In the genomic region with DNA sequence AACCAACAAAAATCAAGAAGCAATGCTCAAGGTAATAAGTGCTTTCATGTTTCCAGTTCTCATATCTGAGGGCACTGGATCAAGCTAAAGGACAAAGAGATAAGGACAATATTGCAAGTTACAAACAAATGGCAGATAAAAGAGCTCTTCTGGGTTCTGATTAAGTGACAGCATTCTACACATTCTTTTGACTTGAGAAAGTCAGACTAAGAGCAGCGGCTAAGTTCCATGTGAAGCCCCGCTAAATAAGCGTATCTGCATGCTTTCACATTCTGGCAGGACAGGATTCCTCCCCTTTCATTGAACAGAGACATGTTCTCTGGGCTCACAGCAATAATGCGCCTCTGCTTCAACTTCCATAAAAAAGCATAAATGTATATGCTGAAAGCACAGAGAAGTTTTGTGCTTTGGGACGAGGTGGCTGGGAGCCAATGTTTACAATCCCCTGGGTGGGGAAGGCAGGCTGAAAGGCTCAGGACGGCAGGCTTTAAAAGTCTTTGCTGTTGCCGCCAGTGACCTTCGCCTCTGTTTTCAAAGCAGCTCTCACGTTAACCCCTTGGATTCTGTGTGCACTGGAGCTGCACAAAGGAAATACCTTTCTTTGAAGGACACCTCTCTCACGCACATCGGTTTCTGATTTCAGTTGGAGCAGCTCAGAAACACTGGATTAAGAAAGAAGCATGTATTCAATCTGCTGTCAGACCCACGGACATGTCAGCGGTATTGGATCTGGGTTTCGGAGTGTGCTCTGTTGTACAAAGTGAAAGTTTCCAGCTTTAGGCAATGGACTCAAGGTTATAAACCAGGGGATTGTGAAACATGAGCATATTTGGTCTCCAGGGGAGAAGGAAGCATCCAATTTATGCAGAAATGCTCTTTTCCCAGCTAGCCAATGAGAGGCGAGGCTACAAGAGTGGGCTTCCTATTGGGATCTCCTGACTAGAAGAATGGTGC, we compare ENCODE assay signal across 1 cellular context.
TF ChIP-seq lines count a peak whose summit lies in the region.

No MANE protein-coding gene starts in this region.

TF ChIP-seq in HEK293, 187 proteins besides CTCF, POLR2A, EP300 and RAD21 (continued from another document and continues in another):
- no peak for TF ChIP-seq AEBP2 (tag by site-specific recombination; IDR thresholded peaks at IDR 0.05; ENCODE audit: borderline replicate concordance)
- TF ChIP-seq, protein P1, sequence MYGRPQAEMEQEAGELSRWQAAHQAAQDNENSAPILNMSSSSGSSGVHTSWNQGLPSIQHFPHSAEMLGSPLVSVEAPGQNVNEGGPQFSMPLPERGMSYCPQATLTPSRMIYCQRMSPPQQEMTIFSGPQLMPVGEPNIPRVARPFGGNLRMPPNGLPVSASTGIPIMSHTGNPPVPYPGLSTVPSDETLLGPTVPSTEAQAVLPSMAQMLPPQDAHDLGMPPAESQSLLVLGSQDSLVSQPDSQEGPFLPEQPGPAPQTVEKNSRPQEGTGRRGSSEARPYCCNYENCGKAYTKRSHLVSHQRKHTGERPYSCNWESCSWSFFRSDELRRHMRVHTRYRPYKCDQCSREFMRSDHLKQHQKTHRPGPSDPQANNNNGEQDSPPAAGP (tag by site-specific recombination; IDR thresholded peaks at IDR 0.05) = no peak
- peak; percentile 90; the same call in 1 of the 2 replicates for TF ChIP-seq MZF1 (tag by site-specific recombination; IDR thresholded peaks at IDR 0.05; ENCODE audit: borderline replicate concordance)
- peak; percentile 97 for TF ChIP-seq TCF7L2 (IDR thresholded peaks at IDR 0.05; ENCODE audit: borderline replicate concordance, low read depth, low read length)
- TF ChIP-seq SP3 (tag by site-specific recombination; IDR thresholded peaks at IDR 0.05) = no peak
- TF ChIP-seq ZNF707 (tag by site-specific recombination; IDR thresholded peaks at IDR 0.05) = no peak
- TF ChIP-seq, protein P2, sequence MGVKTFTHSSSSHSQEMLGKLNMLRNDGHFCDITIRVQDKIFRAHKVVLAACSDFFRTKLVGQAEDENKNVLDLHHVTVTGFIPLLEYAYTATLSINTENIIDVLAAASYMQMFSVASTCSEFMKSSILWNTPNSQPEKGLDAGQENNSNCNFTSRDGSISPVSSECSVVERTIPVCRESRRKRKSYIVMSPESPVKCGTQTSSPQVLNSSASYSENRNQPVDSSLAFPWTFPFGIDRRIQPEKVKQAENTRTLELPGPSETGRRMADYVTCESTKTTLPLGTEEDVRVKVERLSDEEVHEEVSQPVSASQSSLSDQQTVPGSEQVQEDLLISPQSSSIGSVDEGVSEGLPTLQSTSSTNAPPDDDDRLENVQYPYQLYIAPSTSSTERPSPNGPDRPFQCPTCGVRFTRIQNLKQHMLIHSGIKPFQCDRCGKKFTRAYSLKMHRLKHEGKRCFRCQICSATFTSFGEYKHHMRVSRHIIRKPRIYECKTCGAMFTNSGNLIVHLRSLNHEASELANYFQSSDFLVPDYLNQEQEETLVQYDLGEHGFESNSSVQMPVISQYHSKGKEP (tag by site-specific recombination; IDR thresholded peaks at IDR 0.05) = peak; percentile 13; the same call in 1 of the 2 replicates
- TF ChIP-seq ZNF600 (tag by site-specific recombination; IDR thresholded peaks at IDR 0.05) = peak; percentile 66; the same call in 1 of the 2 replicates
- TF ChIP-seq, protein P3, sequence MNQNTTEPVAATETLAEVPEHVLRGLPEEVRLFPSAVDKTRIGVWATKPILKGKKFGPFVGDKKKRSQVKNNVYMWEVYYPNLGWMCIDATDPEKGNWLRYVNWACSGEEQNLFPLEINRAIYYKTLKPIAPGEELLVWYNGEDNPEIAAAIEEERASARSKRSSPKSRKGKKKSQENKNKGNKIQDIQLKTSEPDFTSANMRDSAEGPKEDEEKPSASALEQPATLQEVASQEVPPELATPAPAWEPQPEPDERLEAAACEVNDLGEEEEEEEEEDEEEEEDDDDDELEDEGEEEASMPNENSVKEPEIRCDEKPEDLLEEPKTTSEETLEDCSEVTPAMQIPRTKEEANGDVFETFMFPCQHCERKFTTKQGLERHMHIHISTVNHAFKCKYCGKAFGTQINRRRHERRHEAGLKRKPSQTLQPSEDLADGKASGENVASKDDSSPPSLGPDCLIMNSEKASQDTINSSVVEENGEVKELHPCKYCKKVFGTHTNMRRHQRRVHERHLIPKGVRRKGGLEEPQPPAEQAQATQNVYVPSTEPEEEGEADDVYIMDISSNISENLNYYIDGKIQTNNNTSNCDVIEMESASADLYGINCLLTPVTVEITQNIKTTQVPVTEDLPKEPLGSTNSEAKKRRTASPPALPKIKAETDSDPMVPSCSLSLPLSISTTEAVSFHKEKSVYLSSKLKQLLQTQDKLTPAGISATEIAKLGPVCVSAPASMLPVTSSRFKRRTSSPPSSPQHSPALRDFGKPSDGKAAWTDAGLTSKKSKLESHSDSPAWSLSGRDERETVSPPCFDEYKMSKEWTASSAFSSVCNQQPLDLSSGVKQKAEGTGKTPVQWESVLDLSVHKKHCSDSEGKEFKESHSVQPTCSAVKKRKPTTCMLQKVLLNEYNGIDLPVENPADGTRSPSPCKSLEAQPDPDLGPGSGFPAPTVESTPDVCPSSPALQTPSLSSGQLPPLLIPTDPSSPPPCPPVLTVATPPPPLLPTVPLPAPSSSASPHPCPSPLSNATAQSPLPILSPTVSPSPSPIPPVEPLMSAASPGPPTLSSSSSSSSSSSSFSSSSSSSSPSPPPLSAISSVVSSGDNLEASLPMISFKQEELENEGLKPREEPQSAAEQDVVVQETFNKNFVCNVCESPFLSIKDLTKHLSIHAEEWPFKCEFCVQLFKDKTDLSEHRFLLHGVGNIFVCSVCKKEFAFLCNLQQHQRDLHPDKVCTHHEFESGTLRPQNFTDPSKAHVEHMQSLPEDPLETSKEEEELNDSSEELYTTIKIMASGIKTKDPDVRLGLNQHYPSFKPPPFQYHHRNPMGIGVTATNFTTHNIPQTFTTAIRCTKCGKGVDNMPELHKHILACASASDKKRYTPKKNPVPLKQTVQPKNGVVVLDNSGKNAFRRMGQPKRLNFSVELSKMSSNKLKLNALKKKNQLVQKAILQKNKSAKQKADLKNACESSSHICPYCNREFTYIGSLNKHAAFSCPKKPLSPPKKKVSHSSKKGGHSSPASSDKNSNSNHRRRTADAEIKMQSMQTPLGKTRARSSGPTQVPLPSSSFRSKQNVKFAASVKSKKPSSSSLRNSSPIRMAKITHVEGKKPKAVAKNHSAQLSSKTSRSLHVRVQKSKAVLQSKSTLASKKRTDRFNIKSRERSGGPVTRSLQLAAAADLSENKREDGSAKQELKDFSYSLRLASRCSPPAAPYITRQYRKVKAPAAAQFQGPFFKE (tag by site-specific recombination; IDR thresholded peaks at IDR 0.05; ENCODE audit: borderline replicate concordance) = no peak
- TF ChIP-seq, protein P4, sequence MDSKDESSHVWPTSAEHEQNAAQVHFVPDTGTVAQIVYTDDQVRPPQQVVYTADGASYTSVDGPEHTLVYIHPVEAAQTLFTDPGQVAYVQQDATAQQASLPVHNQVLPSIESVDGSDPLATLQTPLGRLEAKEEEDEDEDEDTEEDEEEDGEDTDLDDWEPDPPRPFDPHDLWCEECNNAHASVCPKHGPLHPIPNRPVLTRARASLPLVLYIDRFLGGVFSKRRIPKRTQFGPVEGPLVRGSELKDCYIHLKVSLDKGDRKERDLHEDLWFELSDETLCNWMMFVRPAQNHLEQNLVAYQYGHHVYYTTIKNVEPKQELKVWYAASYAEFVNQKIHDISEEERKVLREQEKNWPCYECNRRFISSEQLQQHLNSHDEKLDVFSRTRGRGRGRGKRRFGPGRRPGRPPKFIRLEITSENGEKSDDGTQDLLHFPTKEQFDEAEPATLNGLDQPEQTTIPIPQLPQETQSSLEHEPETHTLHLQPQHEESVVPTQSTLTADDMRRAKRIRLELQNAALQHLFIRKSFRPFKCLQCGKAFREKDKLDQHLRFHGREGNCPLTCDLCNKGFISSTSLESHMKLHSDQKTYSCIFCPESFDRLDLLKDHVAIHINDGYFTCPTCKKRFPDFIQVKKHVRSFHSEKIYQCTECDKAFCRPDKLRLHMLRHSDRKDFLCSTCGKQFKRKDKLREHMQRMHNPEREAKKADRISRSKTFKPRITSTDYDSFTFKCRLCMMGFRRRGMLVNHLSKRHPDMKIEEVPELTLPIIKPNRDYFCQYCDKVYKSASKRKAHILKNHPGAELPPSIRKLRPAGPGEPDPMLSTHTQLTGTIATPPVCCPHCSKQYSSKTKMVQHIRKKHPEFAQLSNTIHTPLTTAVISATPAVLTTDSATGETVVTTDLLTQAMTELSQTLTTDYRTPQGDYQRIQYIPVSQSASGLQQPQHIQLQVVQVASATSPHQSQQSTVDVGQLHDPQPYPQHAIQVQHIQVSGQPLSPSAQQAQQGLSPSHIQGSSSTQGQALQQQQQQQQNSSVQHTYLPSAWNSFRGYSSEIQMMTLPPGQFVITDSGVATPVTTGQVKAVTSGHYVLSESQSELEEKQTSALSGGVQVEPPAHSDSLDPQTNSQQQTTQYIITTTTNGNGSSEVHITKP (tag by site-specific recombination; IDR thresholded peaks at IDR 0.05) = no peak
- TF ChIP-seq ZNF423 (tag by site-specific recombination; IDR thresholded peaks at IDR 0.05) = no peak
- peak; percentile 48 for TF ChIP-seq ZBTB8A (tag by site-specific recombination; IDR thresholded peaks at IDR 0.05)
- TF ChIP-seq ZNF138 (tag by site-specific recombination; IDR thresholded peaks at IDR 0.05; ENCODE audit: borderline replicate concordance) = no peak
- TF ChIP-seq, protein P5, sequence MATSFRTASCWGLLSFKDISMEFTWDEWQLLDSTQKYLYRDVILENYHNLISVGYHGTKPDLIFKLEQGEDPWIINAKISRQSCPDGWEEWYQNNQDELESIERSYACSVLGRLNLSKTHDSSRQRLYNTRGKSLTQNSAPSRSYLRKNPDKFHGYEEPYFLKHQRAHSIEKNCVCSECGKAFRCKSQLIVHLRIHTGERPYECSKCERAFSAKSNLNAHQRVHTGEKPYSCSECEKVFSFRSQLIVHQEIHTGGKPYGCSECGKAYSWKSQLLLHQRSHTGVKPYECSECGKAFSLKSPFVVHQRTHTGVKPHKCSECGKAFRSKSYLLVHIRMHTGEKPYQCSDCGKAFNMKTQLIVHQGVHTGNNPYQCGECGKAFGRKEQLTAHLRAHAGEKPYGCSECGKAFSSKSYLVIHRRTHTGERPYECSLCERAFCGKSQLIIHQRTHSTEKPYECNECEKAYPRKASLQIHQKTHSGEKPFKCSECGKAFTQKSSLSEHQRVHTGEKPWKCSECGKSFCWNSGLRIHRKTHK (tag by site-specific recombination; IDR thresholded peaks at IDR 0.05) = no peak
- TF ChIP-seq ZNF677 (tag by site-specific recombination; IDR thresholded peaks at IDR 0.05) = no peak
- TF ChIP-seq ZSCAN16 (tag by site-specific recombination; IDR thresholded peaks at IDR 0.05) = 0 out of 2 replicates have a peak, but pooled peaks have one; percentile 11
- TF ChIP-seq TRIM28 (IDR thresholded peaks at IDR 0.05; ENCODE audit: borderline replicate concordance, low read length) = peak; percentile 88
- no peak; the same call in 1 of the 2 replicates for TF ChIP-seq ZSCAN30 (tag by site-specific recombination; IDR thresholded peaks at IDR 0.05)
- TF ChIP-seq ZNF19 (tag by site-specific recombination; IDR thresholded peaks at IDR 0.05; ENCODE audit: low read depth) = no peak
- no peak for TF ChIP-seq ZNF114 (tag by site-specific recombination; IDR thresholded peaks at IDR 0.05)
- no peak for TF ChIP-seq ZNF302 (tag by site-specific recombination; IDR thresholded peaks at IDR 0.05; ENCODE audit: low read depth)
- TF ChIP-seq ZNF350 (tag by site-specific recombination; IDR thresholded peaks at IDR 0.05) = no peak
- TF ChIP-seq ZSCAN18 (tag by site-specific recombination; IDR thresholded peaks at IDR 0.05) = no peak
- peak; percentile 84 for TF ChIP-seq ZNF768 (tag by site-specific recombination; IDR thresholded peaks at IDR 0.05)
- 0 out of 2 replicates have a peak, but pooled peaks have one; percentile 43 for TF ChIP-seq ZFP69B (tag by site-specific recombination; IDR thresholded peaks at IDR 0.05)
- TF ChIP-seq ZNF664 (tag by site-specific recombination; IDR thresholded peaks at IDR 0.05) = no peak
- TF ChIP-seq ZNF324 (tag by site-specific recombination; IDR thresholded peaks at IDR 0.05) = peak; percentile 40; the same call in 1 of the 2 replicates
- no peak for TF ChIP-seq SP2 (tag by site-specific recombination; IDR thresholded peaks at IDR 0.05)
- peak; percentile 53; the same call in 1 of the 2 replicates for TF ChIP-seq ZNF561 (tag by site-specific recombination; IDR thresholded peaks at IDR 0.05; ENCODE audit: borderline replicate concordance)
- TF ChIP-seq, protein P6, sequence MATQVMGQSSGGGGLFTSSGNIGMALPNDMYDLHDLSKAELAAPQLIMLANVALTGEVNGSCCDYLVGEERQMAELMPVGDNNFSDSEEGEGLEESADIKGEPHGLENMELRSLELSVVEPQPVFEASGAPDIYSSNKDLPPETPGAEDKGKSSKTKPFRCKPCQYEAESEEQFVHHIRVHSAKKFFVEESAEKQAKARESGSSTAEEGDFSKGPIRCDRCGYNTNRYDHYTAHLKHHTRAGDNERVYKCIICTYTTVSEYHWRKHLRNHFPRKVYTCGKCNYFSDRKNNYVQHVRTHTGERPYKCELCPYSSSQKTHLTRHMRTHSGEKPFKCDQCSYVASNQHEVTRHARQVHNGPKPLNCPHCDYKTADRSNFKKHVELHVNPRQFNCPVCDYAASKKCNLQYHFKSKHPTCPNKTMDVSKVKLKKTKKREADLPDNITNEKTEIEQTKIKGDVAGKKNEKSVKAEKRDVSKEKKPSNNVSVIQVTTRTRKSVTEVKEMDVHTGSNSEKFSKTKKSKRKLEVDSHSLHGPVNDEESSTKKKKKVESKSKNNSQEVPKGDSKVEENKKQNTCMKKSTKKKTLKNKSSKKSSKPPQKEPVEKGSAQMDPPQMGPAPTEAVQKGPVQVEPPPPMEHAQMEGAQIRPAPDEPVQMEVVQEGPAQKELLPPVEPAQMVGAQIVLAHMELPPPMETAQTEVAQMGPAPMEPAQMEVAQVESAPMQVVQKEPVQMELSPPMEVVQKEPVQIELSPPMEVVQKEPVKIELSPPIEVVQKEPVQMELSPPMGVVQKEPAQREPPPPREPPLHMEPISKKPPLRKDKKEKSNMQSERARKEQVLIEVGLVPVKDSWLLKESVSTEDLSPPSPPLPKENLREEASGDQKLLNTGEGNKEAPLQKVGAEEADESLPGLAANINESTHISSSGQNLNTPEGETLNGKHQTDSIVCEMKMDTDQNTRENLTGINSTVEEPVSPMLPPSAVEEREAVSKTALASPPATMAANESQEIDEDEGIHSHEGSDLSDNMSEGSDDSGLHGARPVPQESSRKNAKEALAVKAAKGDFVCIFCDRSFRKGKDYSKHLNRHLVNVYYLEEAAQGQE (tag by site-specific recombination; IDR thresholded peaks at IDR 0.05) = no peak
